ENCODE assay signal across 9 cellular contexts in genomic region chr1:160428655-160429054, GRCh38. TPM values are rescaled to one million over a fixed set of nuclear protein-coding genes. Genes with fewer than 3 reads are reported as not detected.
DNase-seq lines count a peak whose midpoint lies in the region; ATAC-seq and TF ChIP-seq lines count a peak whose summit lies in the region.
"Had no signal": no experiment of that assay in that cellular context is flagged by ENCODE, and none has a peak within 500 bp of the region (broad histone marks: within the 10 kb centered on the region; RNA-seq: fewer than 3 reads in every experiment).

No MANE protein-coding gene starts in this region.

- no peak for ATAC-seq in HG03457 (IDR thresholded peaks at IDR 0.05; ENCODE audit: unreplicated experiment)

- no peaks in the 10 kb centered on the region for H3K79me2 ChIP-seq in neural cell (replicated peaks; ENCODE audit: insufficient read depth, low read length)

- H3K36me3 ChIP-seq in BJ (ENCODE audit: control insufficient read depth, insufficient read depth, low read length), result no peaks in the 10 kb centered on the region
- no peaks in the 10 kb centered on the region for H3K36me3 ChIP-seq in neural cell (ENCODE audit: insufficient read depth, low read length)

- peaks cover 6% of the 10 kb centered on the region for H3K36me3 Mint-ChIP-seq in activated CD4-positive, alpha-beta memory T cell treated with anti-CD3 and anti-CD28 coated beads, Interleukin-2, amount 10 ng/mL, durations not matched to agents 7 days and 5 days (ENCODE audit: low read depth)

- H2AFZ ChIP-seq in neural cell (ENCODE audit: low read depth, low read length), result no peak overlapping the region

- H3K9me3 ChIP-seq in neural cell (ENCODE audit: low read length), result no peaks in the 10 kb centered on the region

- peak; percentile 57 for TF ChIP-seq RAD21 in neural cell (conservative IDR thresholded peaks at IDR 0.05)

- CTCF ChIA-PET in BJ (lab: Yijun Ruan, JAX), result interaction anchor here (0.6 to 2.2 kb wide), 9 partner anchors 10 to 181 kb away, joined by 3 to 16 read pairs (median 4); no protein-coding TSS in a partner anchor
- CTCF ChIA-PET in activated CD4-positive, alpha-beta memory T cell treated with anti-CD3 and anti-CD28 coated beads, Interleukin-2, amount 10 ng/mL, durations not matched to agents 7 days and 5 days (lab: Charles Lee), result interaction anchor here (0.6 to 5.1 kb wide), 25 partner anchors 9 to 339 kb away, joined by 3 to 81 read pairs (median 4); partner anchors contain the start of gene SLAMF6

- in situ Hi-C loops in GM13976 (cut with MboI; ENCODE audit: low sequenced_read_pairs, unreplicated experiment), result loop anchor here (5.0 kb wide), 1 partner anchor 179 kb away; no protein-coding TSS in a partner anchor

- peak; percentile 43 for TF ChIP-seq CTCF in BJ (IDR thresholded peaks at IDR 0.05; ENCODE audit: insufficient read depth, low read depth, low read length)
- TF ChIP-seq CTCF in GM13976 (IDR thresholded peaks at IDR 0.05; ENCODE audit: borderline replicate concordance, control extremely low read depth, extremely low read depth, insufficient read depth, missing control alignments), result peak; percentile 50
- peak; percentile 61 for TF ChIP-seq CTCF in fibroblast of mammary gland (conservative IDR thresholded peaks at IDR 0.05; ENCODE audit: control insufficient read depth, insufficient read depth, low read depth, low read length)
- peak; percentile 46 for TF ChIP-seq CTCF in neural cell (IDR thresholded peaks at IDR 0.05; ENCODE audit: poor library complexity, severe bottlenecking)

- peaks cover 1% of the 10 kb centered on the region for H3K9me3 Mint-ChIP-seq in activated CD4-positive, alpha-beta memory T cell treated with anti-CD3 and anti-CD28 coated beads, Interleukin-2, amount 10 ng/mL, durations not matched to agents 7 days and 5 days

- no peaks in the 10 kb centered on the region for H3F3A ChIP-seq in neural cell (ENCODE audit: insufficient read depth, low read length, poor library complexity, severe bottlenecking)

- POLR2A ChIA-PET in BJ (lab: Charles Lee), result no interaction called here
- POLR2A ChIA-PET in activated CD4-positive, alpha-beta memory T cell treated with anti-CD3 and anti-CD28 coated beads, Interleukin-2, amount 10 ng/mL, durations not matched to agents 7 days and 5 days (lab: Charles Lee), result interaction anchor here (0.8 to 3.1 kb wide), 11 partner anchors 9 to 211 kb away, joined by 3 to 20 read pairs (median 5); partner anchors contain the start of genes CD84 and DCAF8

- H3K27me3 Mint-ChIP-seq in activated CD4-positive, alpha-beta memory T cell treated with anti-CD3 and anti-CD28 coated beads, Interleukin-2, amount 10 ng/mL, durations not matched to agents 7 days and 5 days, result no peaks in the 10 kb centered on the region

- H3K4me3 ChIP-seq in BJ (ENCODE audit: low read depth, low read length), result no peak overlapping the region
- H3K4me3 ChIP-seq in fibroblast of mammary gland (ENCODE audit: control insufficient read depth, low read depth, low read length), result no peak overlapping the region
- no peak overlapping the region for H3K4me3 ChIP-seq in neural cell (ENCODE audit: low read length)

- H3K27me3 ChIP-seq in BJ (ENCODE audit: control insufficient read depth, insufficient read depth, low read length), result no peaks in the 10 kb centered on the region; the same call in 1 of the 2 replicates
- no peaks in the 10 kb centered on the region for H3K27me3 ChIP-seq in neural cell (ENCODE audit: insufficient read depth, low read depth, low read length)

- H4K20me1 ChIP-seq in neural cell (ENCODE audit: insufficient read depth), result no peaks in the 10 kb centered on the region

- H3K4me3 Mint-ChIP-seq in activated CD4-positive, alpha-beta memory T cell treated with anti-CD3 and anti-CD28 coated beads, Interleukin-2, amount 10 ng/mL, durations not matched to agents 7 days and 5 days, result peak overlapping the region; percentile 12

- H3K9ac ChIP-seq in neural cell (ENCODE audit: low read length), result no peak overlapping the region

- DNase-seq in BJ (ENCODE audit: low read depth) (no peak), GM13976 (ENCODE audit: low spot score) (peak; percentile 52), NCI-H1694 treated with DMSO at 0.1 percent for 48 hours (lab: John Stamatoyannopoulos, UW) (peak; percentile 100), fibroblast of mammary gland (ENCODE audit: low read depth) (peak; percentile 45), DMS79 (lab: John Stamatoyannopoulos, UW) (no peak)
- peak; percentile 37 for DNase-seq in activated CD4-positive, alpha-beta memory T cell treated with anti-CD3 and anti-CD28 coated beads, Interleukin-2, amount 10 ng/mL, durations not matched to agents 7 days and 5 days

- H3K27ac Mint-ChIP-seq in activated CD4-positive, alpha-beta memory T cell treated with anti-CD3 and anti-CD28 coated beads, Interleukin-2, amount 10 ng/mL, durations not matched to agents 7 days and 5 days, result peak overlapping the region; percentile 80

- TF ChIP-seq EP300 in neural cell (conservative IDR thresholded peaks at IDR 0.05; ENCODE audit: poor library complexity, severe bottlenecking), result no peak

- H3K9me2 ChIP-seq in neural cell (ENCODE audit: insufficient read depth, low read length), result no peaks in the 10 kb centered on the region

- H3K27ac ChIP-seq in neural cell (ENCODE audit: low read length), result no peak overlapping the region

- H3K4me1 Mint-ChIP-seq in activated CD4-positive, alpha-beta memory T cell treated with anti-CD3 and anti-CD28 coated beads, Interleukin-2, amount 10 ng/mL, durations not matched to agents 7 days and 5 days, result peaks cover 56% of the 10 kb centered on the region

- H3K4me2 ChIP-seq in neural cell (ENCODE audit: low read length), result no peak overlapping the region

TF ChIP-seq in neural cell, 6 proteins besides CTCF, POLR2A, EP300 and RAD21:
- TF ChIP-seq POLR2AphosphoS5 (IDR thresholded peaks at IDR 0.05), result no peak
- peak; percentile 49 for TF ChIP-seq SMC3 (conservative IDR thresholded peaks at IDR 0.05; ENCODE audit: poor library complexity)

RNA-seq across cellular contexts. Expression of gene VANGL2, which starts 28.3 kb away (rescaled TPM):
- 0.23 and 0.33 TPM in 2 replicates for polyA plus RNA-seq in BJ (2011; rRNA removed)
- polyA minus RNA-seq in BJ (2011; rRNA and poly(A)+ RNA removed), result 0.10 and 0.14 TPM in 2 replicates
- not detected for total RNA-seq in activated CD4-positive, alpha-beta memory T cell treated with anti-CD3 and anti-CD28 coated beads, Interleukin-2, amount 10 ng/mL, durations not matched to agents 7 days and 5 days
- polyA plus RNA-seq in neural cell, result 22.6 and 34.0 TPM in 2 replicates
- 56.7 and 57.8 TPM in 2 replicates for polyA minus RNA-seq in neural cell
- total RNA-seq: T-helper 1 cell treated with Interleukin-12 subunit alpha and Interleukin-12 subunit beta and Interleukin-4 antibody, amounts not matched to agents 30 ng/mL and 1 ng/mL, for 36 hours had no signal

Comparison
In these comparisons a context has a peak if more than half of its experiments do, and no peak if none do; other contexts are left out.
1. DNase-seq: peak in GM13976 (single experiment), NCI-H1694 treated with DMSO at 0.1 percent for 48 hours (single experiment), activated CD4-positive, alpha-beta memory T cell treated with anti-CD3 and anti-CD28 coated beads, Interleukin-2, amount 10 ng/mL, durations not matched to agents 7 days and 5 days (single experiment) and fibroblast of mammary gland (single experiment); none in BJ (single experiment) and DMS79 (single experiment).
2. RNA of gene VANGL2, which starts 28.3 kb away (polyA plus RNA-seq): 22.6 to 34.0 TPM in neural cell; 0.23 to 0.33 TPM in BJ; every median in the first group is over 10 times any median in the second.
3. Peak in every context shown above with its lines, with median percentiles within 50 percentile points of each other: CTCF ChIP-seq.